In the genomic region with DNA sequence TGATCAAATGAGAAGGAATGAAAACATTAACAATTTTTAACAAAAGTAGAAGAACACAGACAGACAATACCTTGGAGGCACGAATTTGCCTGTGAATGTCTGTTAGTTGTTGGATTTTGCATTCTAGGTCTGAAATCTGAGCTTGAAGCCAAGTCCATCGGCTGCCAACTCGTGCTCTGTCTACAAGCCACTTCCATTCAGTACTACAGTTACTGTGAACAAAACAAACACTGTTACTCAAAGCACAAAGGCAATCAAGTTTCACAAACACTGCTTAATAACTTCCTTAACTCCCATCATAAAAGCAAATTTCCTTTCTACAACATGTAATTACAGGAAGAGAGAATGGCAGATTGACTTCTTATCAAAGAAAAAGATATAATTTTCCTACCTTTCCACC, we compare ENCODE assay signal across 1 cellular context.
A peak's percentile ranks its signal among the peaks of the same experiment; 100 is the strongest.
TF ChIP-seq lines count a peak whose summit lies in the region.

No MANE protein-coding gene starts in this region.

TF ChIP-seq in HepG2, 621 proteins besides CTCF, POLR2A, EP300 and RAD21 (continued from another document):
- TF ChIP-seq, protein P1, sequence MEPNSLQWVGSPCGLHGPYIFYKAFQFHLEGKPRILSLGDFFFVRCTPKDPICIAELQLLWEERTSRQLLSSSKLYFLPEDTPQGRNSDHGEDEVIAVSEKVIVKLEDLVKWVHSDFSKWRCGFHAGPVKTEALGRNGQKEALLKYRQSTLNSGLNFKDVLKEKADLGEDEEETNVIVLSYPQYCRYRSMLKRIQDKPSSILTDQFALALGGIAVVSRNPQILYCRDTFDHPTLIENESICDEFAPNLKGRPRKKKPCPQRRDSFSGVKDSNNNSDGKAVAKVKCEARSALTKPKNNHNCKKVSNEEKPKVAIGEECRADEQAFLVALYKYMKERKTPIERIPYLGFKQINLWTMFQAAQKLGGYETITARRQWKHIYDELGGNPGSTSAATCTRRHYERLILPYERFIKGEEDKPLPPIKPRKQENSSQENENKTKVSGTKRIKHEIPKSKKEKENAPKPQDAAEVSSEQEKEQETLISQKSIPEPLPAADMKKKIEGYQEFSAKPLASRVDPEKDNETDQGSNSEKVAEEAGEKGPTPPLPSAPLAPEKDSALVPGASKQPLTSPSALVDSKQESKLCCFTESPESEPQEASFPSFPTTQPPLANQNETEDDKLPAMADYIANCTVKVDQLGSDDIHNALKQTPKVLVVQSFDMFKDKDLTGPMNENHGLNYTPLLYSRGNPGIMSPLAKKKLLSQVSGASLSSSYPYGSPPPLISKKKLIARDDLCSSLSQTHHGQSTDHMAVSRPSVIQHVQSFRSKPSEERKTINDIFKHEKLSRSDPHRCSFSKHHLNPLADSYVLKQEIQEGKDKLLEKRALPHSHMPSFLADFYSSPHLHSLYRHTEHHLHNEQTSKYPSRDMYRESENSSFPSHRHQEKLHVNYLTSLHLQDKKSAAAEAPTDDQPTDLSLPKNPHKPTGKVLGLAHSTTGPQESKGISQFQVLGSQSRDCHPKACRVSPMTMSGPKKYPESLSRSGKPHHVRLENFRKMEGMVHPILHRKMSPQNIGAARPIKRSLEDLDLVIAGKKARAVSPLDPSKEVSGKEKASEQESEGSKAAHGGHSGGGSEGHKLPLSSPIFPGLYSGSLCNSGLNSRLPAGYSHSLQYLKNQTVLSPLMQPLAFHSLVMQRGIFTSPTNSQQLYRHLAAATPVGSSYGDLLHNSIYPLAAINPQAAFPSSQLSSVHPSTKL (CRISPR knock-in tag; IDR thresholded peaks at IDR 0.05) = peak; percentile 30; the same call in 1 of the 2 replicates
- no peak for TF ChIP-seq ZNF354B (CRISPR knock-in tag; IDR thresholded peaks at IDR 0.05)
- no peak for TF ChIP-seq HMG20B (CRISPR knock-in tag; conservative IDR thresholded peaks at IDR 0.05)
- TF ChIP-seq PHF21A (CRISPR knock-in tag; IDR thresholded peaks at IDR 0.05) = no peak
- TF ChIP-seq HNF4G (IDR thresholded peaks at IDR 0.05; ENCODE audit: borderline replicate concordance, low read depth, low read length) = no peak
- no peak for TF ChIP-seq HNF4G (CRISPR knock-in tag; IDR thresholded peaks at IDR 0.05; ENCODE audit: borderline replicate concordance, low read depth)
- TF ChIP-seq, protein P2, sequence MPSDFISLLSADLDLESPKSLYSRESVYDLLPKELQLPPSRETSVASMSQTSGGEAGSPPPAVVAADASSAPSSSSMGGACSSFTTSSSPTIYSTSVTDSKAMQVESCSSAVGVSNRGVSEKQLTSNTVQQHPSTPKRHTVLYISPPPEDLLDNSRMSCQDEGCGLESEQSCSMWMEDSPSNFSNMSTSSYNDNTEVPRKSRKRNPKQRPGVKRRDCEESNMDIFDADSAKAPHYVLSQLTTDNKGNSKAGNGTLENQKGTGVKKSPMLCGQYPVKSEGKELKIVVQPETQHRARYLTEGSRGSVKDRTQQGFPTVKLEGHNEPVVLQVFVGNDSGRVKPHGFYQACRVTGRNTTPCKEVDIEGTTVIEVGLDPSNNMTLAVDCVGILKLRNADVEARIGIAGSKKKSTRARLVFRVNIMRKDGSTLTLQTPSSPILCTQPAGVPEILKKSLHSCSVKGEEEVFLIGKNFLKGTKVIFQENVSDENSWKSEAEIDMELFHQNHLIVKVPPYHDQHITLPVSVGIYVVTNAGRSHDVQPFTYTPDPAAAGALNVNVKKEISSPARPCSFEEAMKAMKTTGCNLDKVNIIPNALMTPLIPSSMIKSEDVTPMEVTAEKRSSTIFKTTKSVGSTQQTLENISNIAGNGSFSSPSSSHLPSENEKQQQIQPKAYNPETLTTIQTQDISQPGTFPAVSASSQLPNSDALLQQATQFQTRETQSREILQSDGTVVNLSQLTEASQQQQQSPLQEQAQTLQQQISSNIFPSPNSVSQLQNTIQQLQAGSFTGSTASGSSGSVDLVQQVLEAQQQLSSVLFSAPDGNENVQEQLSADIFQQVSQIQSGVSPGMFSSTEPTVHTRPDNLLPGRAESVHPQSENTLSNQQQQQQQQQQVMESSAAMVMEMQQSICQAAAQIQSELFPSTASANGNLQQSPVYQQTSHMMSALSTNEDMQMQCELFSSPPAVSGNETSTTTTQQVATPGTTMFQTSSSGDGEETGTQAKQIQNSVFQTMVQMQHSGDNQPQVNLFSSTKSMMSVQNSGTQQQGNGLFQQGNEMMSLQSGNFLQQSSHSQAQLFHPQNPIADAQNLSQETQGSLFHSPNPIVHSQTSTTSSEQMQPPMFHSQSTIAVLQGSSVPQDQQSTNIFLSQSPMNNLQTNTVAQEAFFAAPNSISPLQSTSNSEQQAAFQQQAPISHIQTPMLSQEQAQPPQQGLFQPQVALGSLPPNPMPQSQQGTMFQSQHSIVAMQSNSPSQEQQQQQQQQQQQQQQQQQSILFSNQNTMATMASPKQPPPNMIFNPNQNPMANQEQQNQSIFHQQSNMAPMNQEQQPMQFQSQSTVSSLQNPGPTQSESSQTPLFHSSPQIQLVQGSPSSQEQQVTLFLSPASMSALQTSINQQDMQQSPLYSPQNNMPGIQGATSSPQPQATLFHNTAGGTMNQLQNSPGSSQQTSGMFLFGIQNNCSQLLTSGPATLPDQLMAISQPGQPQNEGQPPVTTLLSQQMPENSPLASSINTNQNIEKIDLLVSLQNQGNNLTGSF (CRISPR knock-in tag; IDR thresholded peaks at IDR 0.05) = no peak
- 0 out of 2 replicates have a peak, but pooled peaks have one; percentile 20 for TF ChIP-seq BCL6 (CRISPR knock-in tag; IDR thresholded peaks at IDR 0.05)
- no peak for TF ChIP-seq SOX6 (IDR thresholded peaks at IDR 0.05)
- TF ChIP-seq SOX6 (CRISPR knock-in tag; IDR thresholded peaks at IDR 0.05) = peak; percentile 53; the same call in 1 of the 2 replicates
- peak; percentile 61; the same call in 1 of the 2 replicates for TF ChIP-seq SOX5 (CRISPR knock-in tag; IDR thresholded peaks at IDR 0.05; ENCODE audit: borderline replicate concordance)
- no peak for TF ChIP-seq TOPORS (CRISPR knock-in tag; IDR thresholded peaks at IDR 0.05)
- TF ChIP-seq HOXA7 (CRISPR knock-in tag; IDR thresholded peaks at IDR 0.05) = no peak
- no peak for TF ChIP-seq ZNF7 (CRISPR knock-in tag; IDR thresholded peaks at IDR 0.05)
- TF ChIP-seq, protein P3, sequence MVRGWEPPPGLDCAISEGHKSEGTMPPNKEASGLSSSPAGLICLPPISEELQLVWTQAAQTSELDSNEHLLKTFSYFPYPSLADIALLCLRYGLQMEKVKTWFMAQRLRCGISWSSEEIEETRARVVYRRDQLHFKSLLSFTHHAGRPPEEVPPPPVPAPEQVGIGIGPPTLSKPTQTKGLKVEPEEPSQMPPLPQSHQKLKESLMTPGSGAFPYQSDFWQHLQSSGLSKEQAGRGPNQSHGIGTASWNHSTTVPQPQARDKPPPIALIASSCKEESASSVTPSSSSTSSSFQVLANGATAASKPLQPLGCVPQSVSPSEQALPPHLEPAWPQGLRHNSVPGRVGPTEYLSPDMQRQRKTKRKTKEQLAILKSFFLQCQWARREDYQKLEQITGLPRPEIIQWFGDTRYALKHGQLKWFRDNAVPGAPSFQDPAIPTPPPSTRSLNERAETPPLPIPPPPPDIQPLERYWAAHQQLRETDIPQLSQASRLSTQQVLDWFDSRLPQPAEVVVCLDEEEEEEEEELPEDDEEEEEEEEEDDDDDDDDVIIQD (CRISPR knock-in tag; IDR thresholded peaks at IDR 0.05; ENCODE audit: low read depth) = peak; percentile 28; the same call in 1 of the 2 replicates
TF ChIP-seq in HepG2: peak in this region for 11.
